ENCODE assay signal across 14 cellular contexts in genomic region chr22:25350551-25350971, GRCh38.
DNase-seq lines count a peak whose midpoint lies in the region; ATAC-seq, FAIRE-seq and TF ChIP-seq lines count a peak whose summit lies in the region.
"Had no signal": no experiment of that assay in that cellular context is flagged by ENCODE, and none has a peak within 500 bp of the region (broad histone marks: within the 10 kb centered on the region; RNA-seq: fewer than 3 reads in every experiment).

No MANE protein-coding gene starts in this region.

- H3K79me2 ChIP-seq in H1 (ENCODE audit: control insufficient read depth in 1 of 2, insufficient read depth in 2 of 2, low read length in 2 of 2): no peaks in the 10 kb centered on the region

- no peak overlapping the region for H2BK15ac ChIP-seq in H1 (ENCODE audit: low read length)

- no peak overlapping the region for H2AK5ac ChIP-seq in H1 (ENCODE audit: low read depth, low read length)

- peaks cover 89% of the 10 kb centered on the region for H3K36me3 ChIP-seq in left ventricle myocardium inferior
- peaks cover 0 to 39% (median 10%) of the 10 kb centered on the region in 4 experiments; a peak in 6 of 8 replicates for H3K36me3 ChIP-seq in H1 (ENCODE audit: control insufficient read depth in 2 of 4, insufficient read depth in 4 of 4, low read length in 3 of 4)

- no peaks in the 10 kb centered on the region for H4K20me1 ChIP-seq in H1 (replicated peaks in 1 of 2; ENCODE audit: control insufficient read depth in 1 of 2, insufficient read depth in 2 of 2, low read length in 2 of 2)

- H3K27ac ChIP-seq in left ventricle myocardium inferior (replicated peaks) (no peak overlapping the region), H1 (ENCODE audit: low read depth, low read length) (no peak overlapping the region)

- TF ChIP-seq RAD21 in H1 (IDR thresholded peaks at IDR 0.05 in 1 of 2, conservative IDR thresholded peaks at IDR 0.05 in 1 of 2; ENCODE audit: low read depth in 2 of 2, low read length in 2 of 2): peak in 1 of 2 experiments; percentile 29; a peak in 2 of 4 replicates

- H3K79me1 ChIP-seq in H1 (ENCODE audit: low read depth, low read length): no peaks in the 10 kb centered on the region

- H3K4me1 ChIP-seq in left ventricle myocardium inferior (no peaks in the 10 kb centered on the region), H1 (replicated peaks in 1 of 4; ENCODE audit: control insufficient read depth in 3 of 4, insufficient read depth in 4 of 4, low read length in 3 of 4) (no peaks in the 10 kb centered on the region)

- H3K23me2 ChIP-seq in H1 (ENCODE audit: low read depth, low read length): no peaks in the 10 kb centered on the region

- WGBS in H1 (ENCODE audit: extremely low coverage in 1 of 2, insufficient coverage in 1 of 2, insufficient read length in 1 of 2, insufficient replicate concordance in 2 of 2, low coverage in 1 of 2, low lambda C conversion rate in 2 of 2, missing lambda C conversion rate in 1 of 2), 2 experiments: 79% methylated on average over 19 of the region's 26 CpGs; no CpG with 5 or more reads in 1 of the 2 experiments

- no peak overlapping the region for H2BK12ac ChIP-seq in H1 (ENCODE audit: low read depth, low read length)

- H4K5ac ChIP-seq in H1 (ENCODE audit: insufficient read length, low read depth, low read length): no peak overlapping the region

- H3K27me3 ChIP-seq in left ventricle myocardium inferior (ENCODE audit: low read depth) (no peaks in the 10 kb centered on the region), H1 (replicated peaks in 1 of 4; ENCODE audit: control insufficient read depth in 3 of 4, extremely low read depth in 1 of 4, insufficient read depth in 3 of 4, low read length in 3 of 4) (no peaks in the 10 kb centered on the region)

- POLR2A ChIA-PET in H1 (lab: Charles Lee; ENCODE audit: partially characterized antibody): no interaction called here

- no peak overlapping the region for H3K9ac ChIP-seq in H1 (replicated peaks in 1 of 4; ENCODE audit: extremely low read depth in 1 of 4, low read depth in 3 of 4, low read length in 3 of 4)

- no peak for TF ChIP-seq POLR2A in H1 (IDR thresholded peaks at IDR 0.05; ENCODE audit: control extremely low read depth in 1 of 2, low read depth in 2 of 2, low read length in 2 of 2)

- H3K9me3 ChIP-seq in left ventricle myocardium inferior (replicated peaks): no peaks in the 10 kb centered on the region
- peaks cover 3 to 19% of the 10 kb centered on the region in 2 experiments; a peak in 3 of 4 replicates for H3K9me3 ChIP-seq in H1 (ENCODE audit: insufficient read depth in 2 of 2, low read depth in 1 of 2, low read length in 1 of 2)

- H2BK20ac ChIP-seq in H1 (ENCODE audit: low read length): no peak overlapping the region

- H2AFZ ChIP-seq in H1 (ENCODE audit: low read length): no peak overlapping the region

- no peak overlapping the region for H4K91ac ChIP-seq in H1 (replicated peaks; ENCODE audit: insufficient read length, low read length)

- no peak overlapping the region for H3K4me3 ChIP-seq in left ventricle myocardium inferior
- H3K4me3 ChIP-seq in H1 (ENCODE audit: extremely low read depth in 1 of 4, insufficient read depth in 2 of 4, low read depth in 3 of 4, low read length in 4 of 4): no peak overlapping the region

- TF ChIP-seq EP300 in H1 (IDR thresholded peaks at IDR 0.05; ENCODE audit: borderline replicate concordance in 1 of 2, low read depth in 2 of 2, low read length in 2 of 2): no peak

- no peak overlapping the region for H4K8ac ChIP-seq in H1 (ENCODE audit: extremely low read depth, insufficient read depth, low read length)

- H2BK5ac ChIP-seq in H1 (ENCODE audit: low read depth, low read length): no peak overlapping the region

- intact Hi-C loops in left cardiac atrium (cut with DNase I): no loop called here
- intact Hi-C loops in left ventricle myocardium inferior (cut with micrococcal nuclease): no loop called here
- intact Hi-C loops in posterior vena cava (cut with DNase I): no loop called here

- H3K4me2 ChIP-seq in H1 (ENCODE audit: insufficient read depth in 1 of 2, low read depth in 2 of 2, low read length in 2 of 2): no peak overlapping the region

- CTCF ChIA-PET in H1 (lab: Charles Lee; ENCODE audit: partially characterized antibody): interaction anchor here (0.7 to 2.7 kb wide), 10 partner anchors 9 to 149 kb away, joined by 3 to 13 read pairs (median 3); no protein-coding TSS in a partner anchor

- no peak for TF ChIP-seq CTCF in left ventricle myocardium inferior (IDR thresholded peaks at IDR 0.05; ENCODE audit: borderline replicate concordance)
- peak; percentile 17 to 25 (median 24) for TF ChIP-seq CTCF in H1 (IDR thresholded peaks at IDR 0.05; ENCODE audit: control extremely low read depth in 1 of 3, insufficient read depth in 1 of 3, low read depth in 1 of 3, low read length in 3 of 3)

- H3K18ac ChIP-seq in H1 (ENCODE audit: extremely low read depth, low read length): no peak overlapping the region

- H3K56ac ChIP-seq in H1 (replicated peaks; ENCODE audit: insufficient read length, low read depth, low read length): no peak overlapping the region

- DNase-seq in left cardiac atrium (peak; percentile 11), left ventricle myocardium inferior (no peak), H1 (ENCODE audit: low read depth in 1 of 2, low spot score in 2 of 2) (no peak), posterior vena cava (ENCODE audit: low spot score) (peak; percentile 40), NOMO-1 treated with DMSO at 0.1 percent for 48 hours (lab: John Stamatoyannopoulos, UW; ENCODE audit: unreplicated experiment) (no peak), medulla oblongata (ENCODE audit: extremely low spot score) (no peak), DMS79 (lab: John Stamatoyannopoulos, UW) (no peak)
- DNase-seq in activated CD4-positive, alpha-beta T cell treated with anti-CD3 and anti-CD28 coated beads, Interleukin-2, amount 50 U/mL, for 1 hour: no peak
- DNase-seq: AML-193, KBM-7, NCI-H1694 treated with DMSO at 0.1 percent for 48 hours, NCI-H446 had no signal

- no peak overlapping the region for H2BK120ac ChIP-seq in H1 (replicated peaks; ENCODE audit: low read depth, low read length)

- no peak for ATAC-seq in left cardiac atrium
- ATAC-seq: Right ventricle myocardium inferior had no signal

- no peak for FAIRE-seq in H1 (lab: Jason Lieb, UNC)
- FAIRE-seq: GM12892 had no signal

- H3K14ac ChIP-seq in H1 (ENCODE audit: insufficient read length): no peak overlapping the region

- H3K4ac ChIP-seq in H1 (replicated peaks; ENCODE audit: insufficient read length, low read depth, low read length): no peak overlapping the region

- no peak overlapping the region for H3K23ac ChIP-seq in H1 (ENCODE audit: insufficient read length)

TF ChIP-seq in H1, 55 proteins besides CTCF, POLR2A, EP300 and RAD21:
- TF ChIP-seq CTBP2 (IDR thresholded peaks at IDR 0.05; ENCODE audit: borderline replicate concordance, insufficient read depth, insufficient read length, low read length): no peak
- TF ChIP-seq POLR2AphosphoS5 (IDR thresholded peaks at IDR 0.05; ENCODE audit: low read depth, low read length): no peak
- TF ChIP-seq BACH1 (IDR thresholded peaks at IDR 0.05; ENCODE audit: low read length): no peak
- TF ChIP-seq EGR1 (IDR thresholded peaks at IDR 0.05; ENCODE audit: borderline replicate concordance, low read depth, low read length): no peak
- no peak for TF ChIP-seq SIX5 (IDR thresholded peaks at IDR 0.05; ENCODE audit: low read depth, low read length)
- TF ChIP-seq JUN (IDR thresholded peaks at IDR 0.05; ENCODE audit: low read depth, low read length): no peak
- no peak for TF ChIP-seq KDM5A (IDR thresholded peaks at IDR 0.05; ENCODE audit: low read length)

Comparison
In these comparisons a context has a peak if more than half of its experiments do, and no peak if none do; other contexts are left out.
1. DNase-seq: peak in left cardiac atrium (single experiment) and posterior vena cava (single experiment); none in left ventricle myocardium inferior (single experiment), H1 (0 of 2), activated CD4-positive, alpha-beta T cell treated with anti-CD3 and anti-CD28 coated beads, Interleukin-2, amount 50 U/mL, for 1 hour (single experiment), NOMO-1 treated with DMSO at 0.1 percent for 48 hours (single experiment), medulla oblongata (single experiment) and DMS79 (single experiment).